Comparison of ENCODE assay signal across 10 cellular contexts in the genomic region with DNA sequence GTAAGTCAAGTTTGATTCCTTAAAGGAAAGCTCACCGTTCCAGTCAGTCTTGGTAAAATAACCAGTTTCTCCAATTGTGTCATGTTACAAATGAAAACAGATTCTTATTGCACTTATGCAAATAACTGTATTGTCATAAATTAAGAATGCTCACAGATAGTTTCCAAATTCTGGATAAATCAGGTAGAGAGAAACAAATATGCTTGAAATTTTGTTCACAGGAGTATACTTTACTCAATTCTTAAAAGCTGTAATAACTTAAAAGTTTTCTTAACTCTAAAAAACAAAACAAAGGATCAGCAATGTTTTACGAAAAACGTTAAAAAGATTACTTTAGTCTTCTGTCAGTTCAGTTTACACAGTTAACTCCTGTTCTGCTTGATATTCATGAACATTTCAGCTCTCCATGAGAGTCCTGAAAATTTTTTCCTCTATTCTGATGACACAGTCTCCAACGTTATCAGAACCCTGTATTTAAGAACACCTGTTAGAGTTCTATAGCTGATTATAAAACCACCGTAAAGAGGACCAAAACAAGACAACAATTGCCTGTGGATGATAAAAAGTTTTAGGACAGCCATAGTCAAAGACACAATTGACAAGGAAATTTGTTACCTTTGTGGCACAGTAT. TPM values are rescaled to one million over a fixed set of nuclear protein-coding genes. Genes with fewer than 3 reads are reported as not detected.
"Had no signal": no experiment of that assay in that cellular context is flagged by ENCODE, and none has a peak within 500 bp of the region (broad histone marks: within the 10 kb centered on the region; RNA-seq: fewer than 3 reads in every experiment).

No MANE protein-coding gene starts in this region.

- FAIRE-seq: H1, H54, HTR-8/SVneo had no signal

- H3K4me3 ChIP-seq: GM23338 had no signal

- DNase-seq: H9, HCEC 1CT, HFFc6, KG1 had no signal

- H2AFZ ChIP-seq: GM23338 had no signal

- ATAC-seq: GM23338 had no signal

- H3K4me2 ChIP-seq: GM23338 had no signal

RNA-seq across cellular contexts. Expression of a gene that starts 4.4 kb away (rescaled TPM):
- total RNA-seq: H1, HT-29 had no signal
- polyA plus RNA-seq: H1, IgD-negative memory B cell had no signal

RNA-seq across cellular contexts. Expression of a gene that starts 27.9 kb away (rescaled TPM):
- polyA plus RNA-seq: IgD-negative memory B cell had no signal
